In the genomic region with DNA sequence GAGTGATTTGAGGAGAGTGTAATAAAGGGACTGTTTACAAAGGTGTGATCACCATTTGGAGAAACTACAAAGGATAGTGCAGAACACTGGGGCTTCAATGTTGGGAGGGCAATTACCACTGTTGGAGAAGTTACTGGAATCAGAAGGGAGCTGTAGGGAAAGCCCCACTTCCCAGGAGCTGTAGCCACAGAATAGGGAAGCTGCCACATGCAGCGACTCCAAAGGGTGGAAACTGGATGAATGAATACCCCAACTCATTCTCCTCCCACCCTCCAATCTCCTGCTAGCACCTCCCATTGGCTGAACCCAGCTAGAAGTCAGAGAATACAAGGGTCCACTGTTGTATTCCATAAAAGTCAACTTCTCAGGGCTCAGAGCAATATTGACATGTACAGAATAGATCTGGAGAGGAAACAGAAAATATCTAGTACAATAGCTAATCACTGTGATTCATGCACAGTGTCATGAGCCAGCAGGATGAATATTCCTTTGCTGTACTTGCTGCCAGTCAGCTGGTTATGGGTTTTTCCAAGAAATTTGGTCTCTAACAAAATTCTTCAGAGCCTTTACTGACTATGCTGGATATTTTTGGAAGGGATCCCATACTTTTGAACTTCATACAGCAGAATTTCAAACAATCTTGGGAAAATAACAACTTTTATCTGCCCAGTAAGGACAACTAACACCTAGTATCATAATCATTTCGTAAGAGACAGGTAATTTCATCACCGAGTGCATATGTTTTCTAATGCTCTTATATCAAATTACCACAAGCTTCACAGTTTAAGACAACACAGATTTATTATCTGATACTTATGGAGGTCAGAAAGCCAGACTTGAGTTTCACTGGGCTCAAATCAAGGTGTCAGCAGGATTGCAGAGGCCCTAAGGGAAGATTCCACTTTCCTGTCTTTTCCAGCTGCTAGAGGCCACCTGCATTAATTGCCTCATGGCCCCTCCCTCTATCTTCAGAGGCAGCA, we compare ENCODE assay signal across 14 cellular contexts. TPM values are rescaled to one million over a fixed set of nuclear protein-coding genes. Genes with fewer than 3 reads are reported as not detected.
DNase-seq lines count a peak whose midpoint lies in the region; ATAC-seq, FAIRE-seq and TF ChIP-seq lines count a peak whose summit lies in the region.
"Had no signal": no experiment of that assay in that cellular context is flagged by ENCODE, and none has a peak within 500 bp of the region (broad histone marks: within the 10 kb centered on the region; RNA-seq: fewer than 3 reads in every experiment).

No MANE protein-coding gene starts in this region.

- no peak overlapping the region for H2AK9ac ChIP-seq in IMR-90 (replicated peaks; ENCODE audit: low read depth, low read length, poor library complexity)

- peak overlapping the region; percentile 3; the same call in 1 of the 2 replicates for H3K18ac ChIP-seq in IMR-90 (ENCODE audit: low read depth, low read length)

- H3K4me2 ChIP-seq in IMR-90 (ENCODE audit: low read depth, low read length): no peak overlapping the region

- no peak for ATAC-seq in IMR-90 (ENCODE audit: low read depth)

- TF ChIP-seq RAD21 in IMR-90 (IDR thresholded peaks at IDR 0.05; ENCODE audit: low read length): no peak

- no peak overlapping the region for H4K91ac ChIP-seq in IMR-90 (ENCODE audit: insufficient read depth, low read depth, low read length)

- H3K27me3 Mint-ChIP-seq in CD14-positive monocyte (ENCODE audit: low read depth in 3 of 3): peaks cover 0 to 6% (median 4%) of the 10 kb centered on the region in 3 donors
- H3K27me3 Mint-ChIP-seq: activated CD4-positive, alpha-beta T cell treated with anti-CD3 and anti-CD28 coated beads, Interleukin-2, amount 10 ng/mL, durations not matched to agents 7 days and 5 days had no signal

- WGBS in IMR-90 (ENCODE audit: extremely low coverage in 2 of 2, insufficient read length in 1 of 2), 2 experiments: no CpG with 5 or more reads among the region's 3 CpGs
- WGBS in lower leg skin, 2 donors: 34 to 58% methylated on average over 3 of the region's 3 CpGs
- WGBS in thyroid gland, 2 donors: 85 to 91% methylated on average over 3 of the region's 3 CpGs

- intact Hi-C loops in IMR-90 (cut with micrococcal nuclease) (no loop called here), lower leg skin (cut with DNase I; ENCODE audit: low total_unique reads) (no loop called here), thyroid gland (cut with DNase I) (no loop called here), CD14-positive monocyte (cut with micrococcal nuclease) (no loop called here)

- H3K23ac ChIP-seq in IMR-90 (ENCODE audit: low read depth, low read length): no peak overlapping the region

- H3K4me3 Mint-ChIP-seq in CD14-positive monocyte: no peak overlapping the region
- H3K4me3 Mint-ChIP-seq: activated CD4-positive, alpha-beta T cell treated with anti-CD3 and anti-CD28 coated beads, Interleukin-2, amount 10 ng/mL, durations not matched to agents 7 days and 5 days had no signal

- H4K20me1 ChIP-seq in IMR-90 (ENCODE audit: insufficient read depth, low read length): no peaks in the 10 kb centered on the region

- H3K9ac ChIP-seq in IMR-90 (ENCODE audit: low read depth, low read length): no peak overlapping the region

- 0 out of 2 replicates have a peak overlapping the region, but pooled peaks have one; percentile 40 for H3K14ac ChIP-seq in IMR-90 (replicated peaks; ENCODE audit: low read depth, low read length)

- H3K36me3 ChIP-seq in IMR-90 (ENCODE audit: control insufficient read depth, insufficient read depth, low read length) (no peaks in the 10 kb centered on the region; the same call in 1 of the 2 replicates), bronchial epithelial cell (ENCODE audit: control insufficient read depth, insufficient read depth, low read length) (no peaks in the 10 kb centered on the region), thyroid gland (no peaks in the 10 kb centered on the region)
- H3K36me3 ChIP-seq: colonic mucosa, left ventricle myocardium inferior had no signal

- peak overlapping the region; percentile 53 for H2BK120ac ChIP-seq in IMR-90 (ENCODE audit: low read depth, low read length)

- H3K27me3 ChIP-seq in IMR-90 (ENCODE audit: control insufficient read depth, insufficient read depth, low read length) (no peaks in the 10 kb centered on the region), bronchial epithelial cell (ENCODE audit: control insufficient read depth, insufficient read depth, low read length) (no peaks in the 10 kb centered on the region), thyroid gland (no peaks in the 10 kb centered on the region)
- H3K27me3 ChIP-seq: colonic mucosa had no signal

- no peak for FAIRE-seq in bronchial epithelial cell (lab: Jason Lieb, UNC)

- H3K27ac Mint-ChIP-seq in CD14-positive monocyte: no peak overlapping the region
- H3K27ac Mint-ChIP-seq: activated CD4-positive, alpha-beta T cell treated with anti-CD3 and anti-CD28 coated beads, Interleukin-2, amount 10 ng/mL, durations not matched to agents 7 days and 5 days had no signal

- no peak overlapping the region for H3K4me3 ChIP-seq in IMR-90 (ENCODE audit: insufficient read depth, low read depth, low read length)
- no peak overlapping the region for H3K4me3 ChIP-seq in bronchial epithelial cell (ENCODE audit: low read depth, low read length)
- no peak overlapping the region for H3K4me3 ChIP-seq in lower leg skin (ENCODE audit: low read depth, poor library complexity, severe bottlenecking)
- no peak overlapping the region for H3K4me3 ChIP-seq in thyroid gland (replicated peaks in 1 of 3)
- H3K4me3 ChIP-seq: colonic mucosa, left ventricle myocardium inferior had no signal

- H3K4me1 ChIP-seq in IMR-90 (ENCODE audit: control insufficient read depth, insufficient read depth, low read length) (peaks cover 28% of the 10 kb centered on the region), thyroid gland (peaks cover 0 to 4% of the 10 kb centered on the region in 2 donors)
- H3K4me1 ChIP-seq: colonic mucosa had no signal

- H3K27ac ChIP-seq in IMR-90 (ENCODE audit: insufficient read depth, low read length) (no peak overlapping the region), thyroid gland (no peak overlapping the region)
- H3K27ac ChIP-seq: colonic mucosa, left ventricle myocardium inferior had no signal

- peak overlapping the region; percentile 21 for H2BK5ac ChIP-seq in IMR-90 (ENCODE audit: low read depth, low read length, poor library complexity, severe bottlenecking)

- H3K79me1 ChIP-seq in IMR-90 (ENCODE audit: low read depth in 1 of 2, low read length in 2 of 2): peaks cover 3 to 42% of the 10 kb centered on the region in 2 experiments; a peak in 3 of 4 replicates

- peak overlapping the region; percentile 58; the same call in 1 of the 3 replicates for H2BK15ac ChIP-seq in IMR-90 (ENCODE audit: low read depth, low read length)

- no peak for TF ChIP-seq POLR2A in IMR-90 (IDR thresholded peaks at IDR 0.05; ENCODE audit: low read depth, low read length)
- no peak for TF ChIP-seq POLR2A in lower leg skin (IDR thresholded peaks at IDR 0.05)
- no peak for TF ChIP-seq POLR2A in thyroid gland (IDR thresholded peaks at IDR 0.05)

- no peak overlapping the region for H3K56ac ChIP-seq in IMR-90 (ENCODE audit: extremely low read depth, insufficient read depth, low read length)

- peak overlapping the region in 1 of 2 experiments; percentile 33; a peak in 2 of 4 replicates for H4K8ac ChIP-seq in IMR-90 (ENCODE audit: low read depth in 2 of 2, low read length in 2 of 2)

- TF ChIP-seq CTCF in IMR-90 (conservative IDR thresholded peaks at IDR 0.05; ENCODE audit: low read depth, low read length): no peak
- TF ChIP-seq CTCF in bronchial epithelial cell (IDR thresholded peaks at IDR 0.05; ENCODE audit: insufficient read depth, low read length, severe bottlenecking): no peak
- TF ChIP-seq CTCF in lower leg skin (IDR thresholded peaks at IDR 0.05): no peak
- no peak for TF ChIP-seq CTCF in thyroid gland (IDR thresholded peaks at IDR 0.05)
- no peak for TF ChIP-seq CTCF in CD14-positive monocyte (IDR thresholded peaks at IDR 0.05)

- H2BK20ac ChIP-seq in IMR-90 (ENCODE audit: low read depth, low read length): peak overlapping the region; percentile 34; the same call in 1 of the 2 replicates

- peaks cover 12% of the 10 kb centered on the region for H3K4me1 Mint-ChIP-seq in CD14-positive monocyte
- H3K4me1 Mint-ChIP-seq: activated CD4-positive, alpha-beta T cell treated with anti-CD3 and anti-CD28 coated beads, Interleukin-2, amount 10 ng/mL, durations not matched to agents 7 days and 5 days had no signal

- dilution Hi-C loops in IMR-90 (cut with HindIII; ENCODE audit: low sequenced_read_pairs, unreplicated experiment): no loop called here

- POLR2A ChIA-PET in IMR-90 (lab: Charles Lee; ENCODE audit: unreplicated experiment): no interaction called here

- H3K9me3 Mint-ChIP-seq in CD14-positive monocyte: no peaks in the 10 kb centered on the region
- H3K9me3 Mint-ChIP-seq: activated CD4-positive, alpha-beta T cell treated with anti-CD3 and anti-CD28 coated beads, Interleukin-2, amount 10 ng/mL, durations not matched to agents 7 days and 5 days had no signal

- H2AK5ac ChIP-seq in IMR-90 (ENCODE audit: low read depth, low read length): peak overlapping the region; percentile 35; the same call in 1 of the 2 replicates

- peak; percentile 30 for DNase-seq in AG08396 (ENCODE audit: low spot score)
- peak; percentile 70 for DNase-seq in IMR-90
- peak; percentile 84 for DNase-seq in bronchial epithelial cell (ENCODE audit: low read depth)
- peak; percentile 68 for DNase-seq in kidney tubule cell (ENCODE audit: low spot score)
- no peak for DNase-seq in stimulated activated naive CD4-positive, alpha-beta T cell (lab: John Stamatoyannopoulos, UW)
- DNase-seq in lower leg skin (ENCODE audit: low spot score in 2 of 2): no peak
- DNase-seq in thyroid gland: no peak
- no peak for DNase-seq in CD14-positive monocyte (ENCODE audit: low spot score)
- DNase-seq: activated CD4-positive, alpha-beta T cell treated with anti-CD3 and anti-CD28 coated beads, Interleukin-2, amount 10 ng/mL, durations not matched to agents 7 days and 5 days; activated naive CD4-positive, alpha-beta T cell; colonic mucosa; Karpas-422; left ventricle myocardium inferior; stimulated activated CD4-positive, alpha-beta T cell treated with anti-CD3 and anti-CD28 coated beads, Interleukin-15, amount 100 ng/mL, for 24 hours had no signal

- H4K5ac ChIP-seq in IMR-90 (ENCODE audit: low read depth, low read length): no peak overlapping the region

- BruUV-seq in IMR-90 (replicated peaks; lab: Mats Ljungman, UMichigan): no TSS peak

- H3K9me3 ChIP-seq in IMR-90 (ENCODE audit: control insufficient read depth, insufficient read depth, low read length) (no peaks in the 10 kb centered on the region), thyroid gland (no peaks in the 10 kb centered on the region)
- H3K9me3 ChIP-seq: colonic mucosa, left ventricle myocardium inferior had no signal

- in situ Hi-C loops in IMR-90 (cut with MboI; ENCODE audit: low sequenced_read_pairs): no loop called here

- CTCF ChIA-PET in IMR-90 (lab: Yijun Ruan, JAX): interaction anchor here (0.5 to 1.8 kb wide), 2 partner anchors 32 to 37 kb away, joined by 3 read pairs; no protein-coding TSS in a partner anchor

- peaks cover 20% of the 10 kb centered on the region for H3K9me1 ChIP-seq in IMR-90 (ENCODE audit: insufficient read depth, low read length)

- no peaks in the 10 kb centered on the region for H3K36me3 Mint-ChIP-seq in CD14-positive monocyte

- peak overlapping the region; percentile 24; the same call in 1 of the 2 replicates for H3K4ac ChIP-seq in IMR-90 (ENCODE audit: low read depth, low read length)

- H2AFZ ChIP-seq in IMR-90 (replicated peaks; ENCODE audit: low read length, poor library complexity): no peak overlapping the region

RNA-seq across cellular contexts. Expression of gene PDCD1LG2, which starts 39.6 kb away (rescaled TPM):
- 29.7 and 33.3 TPM in 2 replicates for total RNA-seq in IMR-90 (2012; rRNA removed)
- polyA plus RNA-seq in IMR-90 (2012; rRNA removed): 17.3 and 17.5 TPM in 2 replicates
- 5.9 and 8.7 TPM in 2 replicates for polyA plus RNA-seq in IMR-90 (2012; cell fraction: cytosol; rRNA removed)
- polyA plus RNA-seq in IMR-90 (2012; cell fraction: nucleus; rRNA removed; ENCODE audit: low replicate concordance): 2.5 and 10.4 TPM in 2 replicates
- under 0.01 and 0.64 TPM in 2 replicates for total RNA-seq in bronchial epithelial cell
- total RNA-seq in lower leg skin: 1 to 10 TPM in 2 of 4 donors, under 1 TPM in 1, not detected in 1; 0.63 to 2.5 (median 1.3) TPM
- 1 to 10 TPM in 3 of 4 donors, under 1 TPM in 1; 0.78 to 2.6 (median 1.6) TPM for total RNA-seq in thyroid gland
- polyA plus RNA-seq in CD14-positive monocyte: under 1 TPM; 0.16 to 0.41 TPM

Comparison
In these comparisons a context has a peak if more than half of its experiments do, and no peak if none do; other contexts are left out.
1. DNase-seq: peak in AG08396 (single experiment), IMR-90 (single experiment), bronchial epithelial cell (single experiment) and kidney tubule cell (single experiment); none in stimulated activated naive CD4-positive, alpha-beta T cell (0 of 6), lower leg skin (0 of 2), thyroid gland (0 of 2) and CD14-positive monocyte (single experiment).